In the genomic region with DNA sequence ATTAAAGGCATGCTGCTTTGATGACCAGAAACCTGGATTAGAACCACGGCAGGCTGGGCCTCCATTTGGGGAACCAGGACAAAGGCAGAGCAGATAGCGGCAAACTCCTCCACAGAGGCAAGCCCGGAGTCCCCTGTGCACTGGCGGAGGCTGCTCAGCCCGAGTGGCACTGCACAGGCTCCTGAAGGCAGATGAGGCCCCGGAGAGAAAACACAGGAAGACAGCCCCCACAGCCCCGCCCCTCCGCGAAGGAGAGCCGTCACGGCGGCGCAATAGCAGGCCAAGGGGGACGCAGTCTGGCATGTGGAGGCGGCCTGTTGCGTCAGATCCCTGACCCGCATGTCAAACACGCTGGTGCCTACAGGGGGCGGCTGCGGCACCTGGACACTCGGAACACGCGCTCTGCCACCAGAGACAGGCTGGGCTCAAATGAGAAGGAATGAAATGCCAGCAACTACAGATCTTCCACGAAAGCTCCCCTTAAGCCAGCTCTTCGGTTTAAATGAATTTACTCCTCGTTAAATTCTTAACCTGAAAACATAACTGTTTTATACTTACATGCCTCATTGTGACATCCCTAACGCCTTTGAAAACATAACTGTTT, we compare ENCODE assay signal across 9 cellular contexts.
A peak's percentile ranks its signal among the peaks of the same experiment; 100 is the strongest.
DNase-seq lines count a peak whose midpoint lies in the region; FAIRE-seq and TF ChIP-seq lines count a peak whose summit lies in the region.
"Had no signal": no experiment of that assay in that cellular context is flagged by ENCODE, and none has a peak within 500 bp of the region (broad histone marks: within the 10 kb centered on the region; RNA-seq: fewer than 3 reads in every experiment).

No MANE protein-coding gene starts in this region.

- H3K27ac ChIP-seq in H1 (ENCODE audit: low read depth, low read length) (no peak overlapping the region), mesendoderm (ENCODE audit: low read depth, low read length) (peak overlapping the region; percentile 17)

- H2BK12ac ChIP-seq in H1 (ENCODE audit: low read depth, low read length): peak overlapping the region; percentile 46

- H3K18ac ChIP-seq in H1 (ENCODE audit: extremely low read depth, low read length) (peak overlapping the region; percentile 26), mesendoderm (ENCODE audit: low read length) (peak overlapping the region; percentile 13)

- H3K79me1 ChIP-seq in H1 (ENCODE audit: low read depth, low read length) (peaks cover 11% of the 10 kb centered on the region), mesendoderm (ENCODE audit: low read length) (peaks cover 4% of the 10 kb centered on the region)

- H2BK15ac ChIP-seq in H1 (ENCODE audit: low read length): peak overlapping the region; percentile 61; the same call in 1 of the 2 replicates
- H2BK15ac ChIP-seq in mesendoderm (replicated peaks; ENCODE audit: low read depth): no peak overlapping the region

- H4K8ac ChIP-seq in H1 (ENCODE audit: extremely low read depth, insufficient read depth, low read length) (peak overlapping the region; percentile 90; the same call in 1 of the 2 replicates), mesendoderm (ENCODE audit: low read depth, low read length) (no peak overlapping the region)

- no peak for TF ChIP-seq EP300 in H1 (IDR thresholded peaks at IDR 0.05; ENCODE audit: borderline replicate concordance in 1 of 2, low read depth in 2 of 2, low read length in 2 of 2)

- FAIRE-seq in H1 (lab: Jason Lieb, UNC): no peak
- FAIRE-seq: colon had no signal

- DNase-seq in GM12865 (ENCODE audit: low read depth): peak; percentile 72
- DNase-seq in NCI-H226: peak; percentile 96
- peak; percentile 41 for DNase-seq in activated CD8-positive, alpha-beta memory T cell treated with anti-CD3 and anti-CD28 coated beads, Interleukin-2, amount 50 U/mL, for 1 hour (ENCODE audit: extremely low read depth)
- DNase-seq in H1 (ENCODE audit: low read depth in 1 of 2, low spot score in 2 of 2): peak; percentile 43 to 88
- peak; percentile 93 for DNase-seq in mesendoderm
- peak; percentile 60 to 78 for DNase-seq in stimulated activated CD8-positive, alpha-beta memory T cell treated with anti-CD3 and anti-CD28 coated beads, Interleukin-15, amount 100 ng/mL, for 48 hours (ENCODE audit: low read depth in 2 of 2)
- DNase-seq in DMS153 (lab: John Stamatoyannopoulos, UW): no peak
- DNase-seq in NCI-H2081 treated with DMSO at 0.1 percent for 48 hours (lab: John Stamatoyannopoulos, UW): no peak

- no peak overlapping the region for H3K4me3 ChIP-seq in GM12865 (ENCODE audit: low read depth, low read length)
- no peak overlapping the region for H3K4me3 ChIP-seq in H1 (ENCODE audit: extremely low read depth in 1 of 4, insufficient read depth in 2 of 4, low read depth in 3 of 4, low read length in 4 of 4)
- H3K4me3 ChIP-seq in mesendoderm (ENCODE audit: low read length): no peak overlapping the region

- H2BK120ac ChIP-seq in H1 (replicated peaks; ENCODE audit: low read depth, low read length) (no peak overlapping the region), mesendoderm (ENCODE audit: low read depth, low read length) (no peak overlapping the region)

- no peak overlapping the region for H3K14ac ChIP-seq in H1 (ENCODE audit: insufficient read length)

- no peaks in the 10 kb centered on the region for H3K27me3 ChIP-seq in H1 (replicated peaks in 1 of 4; ENCODE audit: control insufficient read depth in 3 of 4, extremely low read depth in 1 of 4, insufficient read depth in 3 of 4, low read length in 3 of 4)
- H3K27me3 ChIP-seq in mesendoderm (ENCODE audit: insufficient read depth, low read length, poor library complexity): no peaks in the 10 kb centered on the region

- no peak overlapping the region for H3K4me2 ChIP-seq in H1 (ENCODE audit: insufficient read depth in 1 of 2, low read depth in 2 of 2, low read length in 2 of 2)
- no peak overlapping the region for H3K4me2 ChIP-seq in mesendoderm (ENCODE audit: low read length)

- CTCF ChIA-PET in H1 (lab: Charles Lee; ENCODE audit: partially characterized antibody): interaction anchor here (0.7 to 2.3 kb wide), 26 partner anchors 9 to 254 kb away, joined by 3 to 11 read pairs (median 4); no protein-coding TSS in a partner anchor

- H3K36me3 ChIP-seq in H1 (ENCODE audit: control insufficient read depth in 2 of 4, insufficient read depth in 4 of 4, low read length in 3 of 4): no peaks in the 10 kb centered on the region; a peak in 1 of 8 replicates
- no peaks in the 10 kb centered on the region for H3K36me3 ChIP-seq in mesendoderm (ENCODE audit: control insufficient read depth, insufficient read depth, low read length)

- H3K4me1 ChIP-seq in H1 (replicated peaks in 1 of 4; ENCODE audit: control insufficient read depth in 3 of 4, insufficient read depth in 4 of 4, low read length in 3 of 4) (peaks cover 0 to 30% (median 11%) of the 10 kb centered on the region in 4 experiments; a peak in 6 of 7 replicates), mesendoderm (ENCODE audit: control insufficient read depth, low read depth, low read length) (peaks cover 3% of the 10 kb centered on the region)

- no peak overlapping the region for H3K9ac ChIP-seq in H1 (replicated peaks in 1 of 4; ENCODE audit: extremely low read depth in 1 of 4, low read depth in 3 of 4, low read length in 3 of 4)
- peak overlapping the region; percentile 57 for H3K9ac ChIP-seq in mesendoderm (ENCODE audit: low read length)

- H3K9me3 ChIP-seq in H1 (ENCODE audit: insufficient read depth in 2 of 2, low read depth in 1 of 2, low read length in 1 of 2): no peaks in the 10 kb centered on the region

- H4K5ac ChIP-seq in H1 (ENCODE audit: insufficient read length, low read depth, low read length): peak overlapping the region; percentile 28
- peak overlapping the region; percentile 78 for H4K5ac ChIP-seq in mesendoderm (ENCODE audit: low read length)

- peak; percentile 43 to 56; a peak in 3 of 4 replicates for TF ChIP-seq RAD21 in H1 (IDR thresholded peaks at IDR 0.05 in 1 of 2, conservative IDR thresholded peaks at IDR 0.05 in 1 of 2; ENCODE audit: low read depth in 2 of 2, low read length in 2 of 2)

- H2BK20ac ChIP-seq in H1 (ENCODE audit: low read length): peak overlapping the region; percentile 61; the same call in 1 of the 2 replicates

- peak overlapping the region; percentile 5 for H4K91ac ChIP-seq in H1 (replicated peaks; ENCODE audit: insufficient read length, low read length)

- 0 out of 2 replicates have a peak overlapping the region, but pooled peaks have one; percentile 98 for H2AK5ac ChIP-seq in H1 (ENCODE audit: low read depth, low read length)
- peak overlapping the region; percentile 79 for H2AK5ac ChIP-seq in mesendoderm (ENCODE audit: low read length)

- H3K23me2 ChIP-seq in H1 (ENCODE audit: low read depth, low read length): peaks cover 6% of the 10 kb centered on the region; the same call in 1 of the 2 replicates

- H3K4ac ChIP-seq in H1 (replicated peaks; ENCODE audit: insufficient read length, low read depth, low read length) (peak overlapping the region; percentile 4), mesendoderm (ENCODE audit: low read depth, low read length) (peak overlapping the region; percentile 82)

- H2BK5ac ChIP-seq in H1 (ENCODE audit: low read depth, low read length) (peak overlapping the region; percentile 62), mesendoderm (ENCODE audit: low read length) (peak overlapping the region; percentile 25)

- no peak for TF ChIP-seq POLR2A in H1 (IDR thresholded peaks at IDR 0.05; ENCODE audit: control extremely low read depth in 1 of 2, low read depth in 2 of 2, low read length in 2 of 2)

- POLR2A ChIA-PET in H1 (lab: Charles Lee; ENCODE audit: partially characterized antibody): no interaction called here

- WGBS in H1 (ENCODE audit: extremely low coverage in 1 of 2, insufficient coverage in 1 of 2, insufficient read length in 1 of 2, insufficient replicate concordance in 2 of 2, low coverage in 1 of 2, low lambda C conversion rate in 2 of 2, missing lambda C conversion rate in 1 of 2), 2 experiments: 44% methylated on average over 26 of the region's 27 CpGs; no CpG with 5 or more reads in 1 of the 2 experiments
- WGBS in mesendoderm (ENCODE audit: extremely low coverage, insufficient coverage, low lambda C conversion rate): no CpG with 5 or more reads among the region's 27 CpGs

- peaks cover 0 to 8% of the 10 kb centered on the region in 2 experiments for H4K20me1 ChIP-seq in H1 (replicated peaks in 1 of 2; ENCODE audit: control insufficient read depth in 1 of 2, insufficient read depth in 2 of 2, low read length in 2 of 2)

- peak; percentile 66 for TF ChIP-seq CTCF in GM12865 (IDR thresholded peaks at IDR 0.05; ENCODE audit: insufficient read depth, low read depth, low read length, missing control alignments)
- TF ChIP-seq CTCF in H1 (IDR thresholded peaks at IDR 0.05; ENCODE audit: control extremely low read depth in 1 of 3, insufficient read depth in 1 of 3, low read depth in 1 of 3, low read length in 3 of 3): peak in 2 of 3 experiments; percentile 68 to 72; a peak in 3 of 4 replicates

- no peak overlapping the region for H2AFZ ChIP-seq in H1 (ENCODE audit: low read length)

- H3K79me2 ChIP-seq in H1 (ENCODE audit: control insufficient read depth in 1 of 2, insufficient read depth in 2 of 2, low read length in 2 of 2) (peaks cover 0 to 7% of the 10 kb centered on the region in 2 experiments; a peak in 1 of 4 replicates), mesendoderm (ENCODE audit: control insufficient read depth, insufficient read depth, low read length) (no peaks in the 10 kb centered on the region)

- no peak overlapping the region for H3K56ac ChIP-seq in H1 (replicated peaks; ENCODE audit: insufficient read length, low read depth, low read length)
- H3K56ac ChIP-seq in mesendoderm (ENCODE audit: low read length): peak overlapping the region; percentile 84

- no peak overlapping the region for H3K23ac ChIP-seq in H1 (ENCODE audit: insufficient read length)
- H3K23ac ChIP-seq in mesendoderm (ENCODE audit: low read length): no peak overlapping the region

TF ChIP-seq in H1, 55 proteins besides CTCF, POLR2A, EP300 and RAD21 (continues in another document):
- TF ChIP-seq, protein P1, sequence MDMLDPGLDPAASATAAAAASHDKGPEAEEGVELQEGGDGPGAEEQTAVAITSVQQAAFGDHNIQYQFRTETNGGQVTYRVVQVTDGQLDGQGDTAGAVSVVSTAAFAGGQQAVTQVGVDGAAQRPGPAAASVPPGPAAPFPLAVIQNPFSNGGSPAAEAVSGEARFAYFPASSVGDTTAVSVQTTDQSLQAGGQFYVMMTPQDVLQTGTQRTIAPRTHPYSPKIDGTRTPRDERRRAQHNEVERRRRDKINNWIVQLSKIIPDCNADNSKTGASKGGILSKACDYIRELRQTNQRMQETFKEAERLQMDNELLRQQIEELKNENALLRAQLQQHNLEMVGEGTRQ (IDR thresholded peaks at IDR 0.05; ENCODE audit: low read length): no peak
- TF ChIP-seq ZNF274 (IDR thresholded peaks at IDR 0.05; ENCODE audit: borderline replicate concordance, extremely low read depth, low read length) (no peak), ASH2L (IDR thresholded peaks at IDR 0.05; ENCODE audit: low read length) (no peak), RNF2 (IDR thresholded peaks at IDR 0.05; ENCODE audit: borderline replicate concordance, low read depth, low read length, missing control alignments, poor library complexity, severe bottlenecking) (no peak)

Comparison
In these comparisons a context has a peak if more than half of its experiments do, and no peak if none do; other contexts are left out.
1. DNase-seq: peak in GM12865 (single experiment), NCI-H226 (single experiment), activated CD8-positive, alpha-beta memory T cell treated with anti-CD3 and anti-CD28 coated beads, Interleukin-2, amount 50 U/mL, for 1 hour (single experiment), H1 (2 of 2), mesendoderm (single experiment) and stimulated activated CD8-positive, alpha-beta memory T cell treated with anti-CD3 and anti-CD28 coated beads, Interleukin-15, amount 100 ng/mL, for 48 hours (2 of 2); none in DMS153 (single experiment) and NCI-H2081 treated with DMSO at 0.1 percent for 48 hours (single experiment).